ENCODE assay signal across 1 cellular context in the genomic region with DNA sequence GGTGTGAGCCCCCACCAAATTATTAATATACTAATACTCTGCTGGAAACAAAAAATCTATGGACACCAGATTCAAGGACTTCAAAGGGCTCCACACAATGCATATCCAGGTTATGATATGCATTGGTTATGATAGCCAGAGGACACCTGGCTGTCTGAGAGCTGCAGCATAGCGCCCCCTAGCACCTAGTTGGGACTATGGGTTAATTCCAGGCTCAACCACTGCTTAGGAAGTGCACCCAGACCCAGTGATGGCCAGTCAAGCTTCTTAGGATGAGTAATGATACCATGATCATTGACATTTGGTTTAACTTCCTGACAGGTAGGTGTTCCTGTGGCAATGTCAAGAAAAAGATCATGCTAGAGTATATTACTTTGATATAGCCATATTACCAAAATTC.
TF ChIP-seq lines count a peak whose summit lies in the region.

No MANE protein-coding gene starts in this region.

TF ChIP-seq in HCT116, 20 proteins besides CTCF, POLR2A, EP300 and RAD21 (continued from another document):
- TF ChIP-seq CBX3 (IDR thresholded peaks at IDR 0.05; ENCODE audit: low read depth) (no peak), SP1 (IDR thresholded peaks at IDR 0.05; ENCODE audit: low read depth) (no peak)
